23 cellular contexts compared by ENCODE assay signal in genomic region chr2:152050345-152050744, GRCh38.
"Had no signal": no experiment of that assay in that cellular context is flagged by ENCODE, and none has a peak within 500 bp of the region (broad histone marks: within the 10 kb centered on the region; RNA-seq: fewer than 3 reads in every experiment).

No MANE protein-coding gene starts in this region.

- H3K36me3 Mint-ChIP-seq: immature natural killer cell; memory B cell; naive thymus-derived CD4-positive, alpha-beta T cell had no signal

- H3K27ac Mint-ChIP-seq: activated T-cell treated with anti-CD3 and anti-CD28 coated beads, Interleukin-2, amount 50 U/mL, for 72 hours; immature natural killer cell; memory B cell; naive thymus-derived CD4-positive, alpha-beta T cell had no signal

- H3K9me3 ChIP-seq: ovary, psoas muscle, tibial nerve, vagina had no signal

- H3K4me1 ChIP-seq: psoas muscle, tibial nerve, vagina had no signal

- H3K27me3 ChIP-seq: brain microvascular endothelial cell, ovary, tibial nerve, vagina had no signal

- H3K27me3 Mint-ChIP-seq: memory B cell had no signal

- ATAC-seq: activated T-cell treated with anti-CD3 and anti-CD28 coated beads, Interleukin-2, amount 50 U/mL, for 72 hours; naive thymus-derived CD4-positive, alpha-beta T cell; psoas muscle; right cardiac atrium; stimulated activated naive CD8-positive, alpha-beta T cell treated with anti-CD3 and anti-CD28 coated beads, Interleukin-15, Interleukin-2, amounts not matched to agents 100 U/mL and 50 U/mL, for 24 hours had no signal

- DNase-seq: activated CD4-positive, alpha-beta T cell treated with anti-CD3 and anti-CD28 coated beads for 1 hour; activated CD8-positive, alpha-beta memory T cell treated with anti-CD3 and anti-CD28 coated beads for 24 hours; activated CD8-positive, alpha-beta memory T cell treated with anti-CD3 and anti-CD28 coated beads, Interleukin-2, amount 50 U/mL, for 48 hours; activated effector memory CD4-positive, alpha-beta T cell treated with anti-CD3 and anti-CD28 coated beads, Interleukin-2, amount 50 U/mL, for 16 hours; activated naive CD4-positive, alpha-beta T cell treated with anti-CD3 and anti-CD28 coated beads, Interleukin-2, amount 50 U/mL, for 16 hours; activated T-cell treated with anti-CD3 and anti-CD28 coated beads, Interleukin-2, amount 50 U/mL, for 72 hours; aorta; brain microvascular endothelial cell; central memory CD4-positive, alpha-beta T cell; foreskin melanocyte; glutamatergic neuron; hypothalamus; immature natural killer cell; naive thymus-derived CD4-positive, alpha-beta T cell; ovary; psoas muscle; right cardiac atrium; stimulated activated CD4-positive, alpha-beta T cell treated with anti-CD3 and anti-CD28 coated beads, Interleukin-2, amount 100 ng/mL, for 24 hours; stimulated activated naive CD8-positive, alpha-beta T cell treated with anti-CD3 and anti-CD28 coated beads, Interleukin-15, Interleukin-2, amounts not matched to agents 100 U/mL and 50 U/mL, for 24 hours; substantia nigra had no signal

- H3K4me1 Mint-ChIP-seq: immature natural killer cell, memory B cell had no signal

- H3K36me3 ChIP-seq: brain microvascular endothelial cell, ovary, tibial nerve, vagina had no signal

- H3K4me3 Mint-ChIP-seq: activated T-cell treated with anti-CD3 and anti-CD28 coated beads, Interleukin-2, amount 50 U/mL, for 72 hours; immature natural killer cell; memory B cell; naive thymus-derived CD4-positive, alpha-beta T cell had no signal

- H3K4me3 ChIP-seq: ovary, psoas muscle, tibial nerve, vagina had no signal

- H3K9me3 Mint-ChIP-seq: activated T-cell treated with anti-CD3 and anti-CD28 coated beads, Interleukin-2, amount 50 U/mL, for 72 hours; immature natural killer cell; memory B cell; naive thymus-derived CD4-positive, alpha-beta T cell had no signal
